Comparison of ENCODE assay signal across 18 cellular contexts in the genomic region with DNA sequence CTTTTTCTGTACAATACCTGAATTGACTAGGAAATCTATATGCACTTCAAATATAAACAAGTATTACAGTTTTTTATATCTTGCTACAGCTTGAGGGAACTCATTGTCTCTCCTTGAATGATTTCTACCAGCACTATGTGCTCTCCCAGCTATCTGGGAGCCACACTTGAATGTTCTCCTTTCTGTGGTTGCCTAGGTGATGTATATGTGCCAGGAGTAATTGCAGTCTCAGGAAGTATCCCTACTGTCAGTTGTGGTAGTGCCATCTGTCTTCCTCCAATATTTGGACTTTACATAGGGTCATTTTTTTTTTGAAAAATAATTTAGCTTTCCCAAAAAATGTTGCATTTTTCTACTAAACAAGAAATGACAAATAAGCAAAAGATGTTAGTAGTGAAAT.
DNase-seq lines count a peak whose midpoint lies in the region; ATAC-seq and TF ChIP-seq lines count a peak whose summit lies in the region.
"Had no signal": no experiment of that assay in that cellular context is flagged by ENCODE, and none has a peak within 500 bp of the region (broad histone marks: within the 10 kb centered on the region; RNA-seq: fewer than 3 reads in every experiment).

No MANE protein-coding gene starts in this region.

- no peaks in the 10 kb centered on the region for H4K20me1 ChIP-seq in neural progenitor cell (ENCODE audit: low read depth)

- peaks cover 9% of the 10 kb centered on the region for H3K4me1 Mint-ChIP-seq in neural progenitor cell

- no peak for TF ChIP-seq CTCF in neural progenitor cell (IDR thresholded peaks at IDR 0.05)

- peak; percentile 16 for DNase-seq in NCI-H2227 (lab: John Stamatoyannopoulos, UW; ENCODE audit: unreplicated experiment)
- DNase-seq in NCI-H2227 treated with DMSO at 0.1 percent for 48 hours (lab: John Stamatoyannopoulos, UW): no peak
- DNase-seq in NCI-H146 (lab: John Stamatoyannopoulos, UW): peak; percentile 81
- DNase-seq in NCI-H524 treated with DMSO at 0.1 percent for 48 hours (lab: John Stamatoyannopoulos, UW): peak; percentile 51
- no peak for DNase-seq in neural progenitor cell (ENCODE audit: low spot score)
- DNase-seq in NOMO-1 treated with DMSO at 0.1 percent for 48 hours (lab: John Stamatoyannopoulos, UW; ENCODE audit: unreplicated experiment): no peak
- DNase-seq in GF-D8 (lab: John Stamatoyannopoulos, UW): no peak
- DNase-seq: Caco-2, DND-41, GDM1, NCI-H2107, NCI-H526, PC-3, SJCRH30, T-helper 2 cell had no signal

- H3K27me3 ChIP-seq in neural progenitor cell: no peaks in the 10 kb centered on the region
- H3K27me3 ChIP-seq: SJCRH30 had no signal

- H3K36me3 Mint-ChIP-seq in neural progenitor cell: peaks cover 14% of the 10 kb centered on the region

- no peak overlapping the region for H3K27ac ChIP-seq in neural progenitor cell
- H3K27ac ChIP-seq: KMS-11, RWPE1, SJCRH30 had no signal

- H2AFZ ChIP-seq in neural progenitor cell (replicated peaks): no peak overlapping the region

- peak overlapping the region; percentile 52 for H3K27ac Mint-ChIP-seq in neural progenitor cell

- no peaks in the 10 kb centered on the region for H3F3A ChIP-seq in neural progenitor cell (ENCODE audit: low read depth)

- no peaks in the 10 kb centered on the region for H3K36me3 ChIP-seq in neural progenitor cell
- H3K36me3 ChIP-seq: SJCRH30 had no signal

- no peaks in the 10 kb centered on the region for H3K9me3 ChIP-seq in neural progenitor cell (ENCODE audit: low read depth)
- H3K9me3 ChIP-seq: Caco-2, SJCRH30 had no signal

- no peak overlapping the region for H3K4me3 ChIP-seq in neural progenitor cell
- H3K4me3 ChIP-seq: SJCRH30 had no signal

- H3K4me1 ChIP-seq in neural progenitor cell: no peaks in the 10 kb centered on the region
- H3K4me1 ChIP-seq: Caco-2, SJCRH30 had no signal

- H3K4me2 ChIP-seq in neural progenitor cell: no peak overlapping the region
- H3K4me2 ChIP-seq: KMS-11 had no signal

- no peak overlapping the region for H3K9ac ChIP-seq in neural progenitor cell
- H3K9ac ChIP-seq: KMS-11 had no signal

- no peak for ATAC-seq in GM18909 (IDR thresholded peaks at IDR 0.05; ENCODE audit: poor library complexity, unreplicated experiment)
- ATAC-seq: PC-3 had no signal

- H3K9me3 Mint-ChIP-seq in neural progenitor cell: no peaks in the 10 kb centered on the region

- H3K27me3 Mint-ChIP-seq in neural progenitor cell (ENCODE audit: insufficient read depth, low read depth): no peaks in the 10 kb centered on the region

- H3K79me2 ChIP-seq in neural progenitor cell (ENCODE audit: low read depth): no peaks in the 10 kb centered on the region

- no peak overlapping the region for H3K4me3 Mint-ChIP-seq in neural progenitor cell

Comparison
In these comparisons a context has a peak if more than half of its experiments do, and no peak if none do; other contexts are left out.
1. DNase-seq: peak in NCI-H2227 (single experiment), NCI-H146 (single experiment) and NCI-H524 treated with DMSO at 0.1 percent for 48 hours (single experiment); none in NCI-H2227 treated with DMSO at 0.1 percent for 48 hours (single experiment), neural progenitor cell (single experiment), NOMO-1 treated with DMSO at 0.1 percent for 48 hours (single experiment) and GF-D8 (single experiment).